9 cellular contexts compared by ENCODE assay signal in the genomic region with DNA sequence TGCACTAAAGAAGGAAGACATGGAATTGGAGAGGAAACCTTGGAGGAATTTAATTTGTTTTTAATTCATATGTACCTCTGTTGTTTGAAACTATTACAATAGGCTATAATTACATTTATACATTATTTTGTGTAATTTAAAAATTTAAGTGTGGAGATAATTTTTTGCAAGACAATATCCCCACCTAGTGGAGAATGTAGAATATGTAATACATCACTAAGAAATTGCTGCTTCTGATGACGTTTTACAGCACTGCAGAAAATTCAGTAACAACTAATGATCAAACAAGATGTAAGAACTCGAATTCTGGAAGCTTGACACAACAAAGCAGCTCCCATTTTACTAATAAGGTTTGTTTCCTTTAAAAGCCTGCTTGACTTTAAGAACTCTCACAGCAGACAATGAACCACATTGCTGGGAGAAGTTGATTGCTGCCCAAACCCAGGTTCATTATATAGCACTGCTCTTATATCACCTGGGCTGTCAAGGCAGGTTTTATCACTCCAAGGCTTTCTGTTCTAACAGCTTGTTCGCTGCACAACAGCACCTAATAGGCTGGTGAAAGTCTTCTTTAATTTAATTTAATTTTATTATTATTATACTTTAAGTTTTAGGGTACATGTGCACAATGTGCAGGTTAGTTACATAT. TPM values are rescaled to one million over a fixed set of nuclear protein-coding genes. Genes with fewer than 3 reads are reported as not detected.
DNase-seq lines count a peak whose midpoint lies in the region; ATAC-seq and TF ChIP-seq lines count a peak whose summit lies in the region.
"Had no signal": no experiment of that assay in that cellular context is flagged by ENCODE, and none has a peak within 500 bp of the region (broad histone marks: within the 10 kb centered on the region; RNA-seq: fewer than 3 reads in every experiment).

No MANE protein-coding gene starts in this region.

- no peak overlapping the region for H4K91ac ChIP-seq in mesenchymal stem cell (ENCODE audit: low read length)

- 7% methylated on average over 2 of the region's 3 CpGs for WGBS in mesenchymal stem cell

- no peak overlapping the region for H3K23ac ChIP-seq in mesenchymal stem cell (ENCODE audit: low read length in 2 of 2)

- no peak overlapping the region for H3K4me3 Mint-ChIP-seq in chondrocyte (ENCODE audit: unreplicated experiment)

- H2BK5ac ChIP-seq in mesenchymal stem cell (ENCODE audit: low read depth, low read length, poor library complexity, severe bottlenecking): no peak overlapping the region

- peaks cover 2% of the 10 kb centered on the region for H3K79me1 ChIP-seq in mesenchymal stem cell (replicated peaks; ENCODE audit: low read length, poor library complexity, severe bottlenecking)

- TF ChIP-seq CTCF in A673 (conservative IDR thresholded peaks at IDR 0.05; ENCODE audit: low read depth, low read length) (peak; percentile 67), GM10248 (IDR thresholded peaks at IDR 0.05; ENCODE audit: control extremely low read depth, extremely low read depth, low read depth, missing control alignments) (peak; percentile 47), chondrocyte (IDR thresholded peaks at IDR 0.05) (peak; percentile 93)

- H3K36me3 ChIP-seq in A673 (ENCODE audit: insufficient read depth, low read length, poor library complexity, severe bottlenecking): no peaks in the 10 kb centered on the region
- no peaks in the 10 kb centered on the region for H3K36me3 ChIP-seq in mesenchymal stem cell (ENCODE audit: control insufficient read depth in 1 of 2, insufficient read depth in 2 of 2, low read depth in 1 of 2, low read length in 2 of 2)
- H3K36me3 ChIP-seq: HAP-1 had no signal

- peaks cover 10% of the 10 kb centered on the region for H3K4me1 Mint-ChIP-seq in chondrocyte (ENCODE audit: low read depth)

- H3K27ac Mint-ChIP-seq in chondrocyte (ENCODE audit: unreplicated experiment): no peak overlapping the region

- DNase-seq in A673 (ENCODE audit: low spot score) (peak; percentile 63), GM10248 (ENCODE audit: extremely low spot score) (peak; percentile 36), NCI-H526 treated with DMSO at 0.1 percent for 48 hours (lab: John Stamatoyannopoulos, UW) (peak; percentile 1), chondrocyte (ENCODE audit: low spot score) (no peak), mesenchymal stem cell (peak; percentile 67), mesenteric fat pad (ENCODE audit: low spot score) (no peak)

- H3K9me3 ChIP-seq in A673 (ENCODE audit: low read depth, low read length, poor library complexity, severe bottlenecking): no peaks in the 10 kb centered on the region
- H3K9me3 ChIP-seq in mesenchymal stem cell (ENCODE audit: control insufficient read depth, low read length): no peaks in the 10 kb centered on the region
- H3K9me3 ChIP-seq: HAP-1 had no signal

- no peak overlapping the region for H3K4ac ChIP-seq in mesenchymal stem cell (ENCODE audit: low read depth in 1 of 2, low read length in 2 of 2)

- H3K27me3 Mint-ChIP-seq in chondrocyte (ENCODE audit: low read depth): no peaks in the 10 kb centered on the region

- H3K36me3 Mint-ChIP-seq in chondrocyte (ENCODE audit: low read depth): peaks cover 2% of the 10 kb centered on the region

- H3K9ac ChIP-seq in mesenchymal stem cell (ENCODE audit: low read length): no peak overlapping the region

- POLR2A ChIA-PET in A673 (lab: Charles Lee; ENCODE audit: low non-redundant PET): no interaction called here
- POLR2A ChIA-PET in GM10248 (lab: Yijun Ruan, JAX): no interaction called here

- no peak overlapping the region for H3K18ac ChIP-seq in mesenchymal stem cell (ENCODE audit: low read depth in 1 of 2, low read length in 2 of 2)

- H3K9me3 Mint-ChIP-seq in chondrocyte (ENCODE audit: low read depth): no peaks in the 10 kb centered on the region

- H3K27ac ChIP-seq in A673 (ENCODE audit: low read depth, low read length, poor library complexity, severe bottlenecking) (no peak overlapping the region), mesenchymal stem cell (ENCODE audit: low read length, poor library complexity, severe bottlenecking) (no peak overlapping the region)

- no peak overlapping the region for H3K4me3 ChIP-seq in A673 (ENCODE audit: low read depth, low read length, poor library complexity, severe bottlenecking)
- no peak overlapping the region for H3K4me3 ChIP-seq in mesenchymal stem cell (ENCODE audit: insufficient read depth in 1 of 2, low read depth in 1 of 2, low read length in 2 of 2)
- H3K4me3 ChIP-seq: HAP-1 had no signal

- CTCF ChIA-PET in A673 (lab: Charles Lee) (no interaction called here), GM10248 (lab: Yijun Ruan, JAX) (interaction anchor here (0.7 to 3.7 kb wide), 19 partner anchors 10 to 868 kb away, joined by 3 to 27 read pairs (median 7); no protein-coding TSS in a partner anchor)

- H2AK5ac ChIP-seq in mesenchymal stem cell (ENCODE audit: low read length, severe bottlenecking): no peak overlapping the region

- H3K14ac ChIP-seq in mesenchymal stem cell (ENCODE audit: low read length in 2 of 2): no peak overlapping the region

- H2BK15ac ChIP-seq in mesenchymal stem cell (ENCODE audit: low read depth, poor library complexity, severe bottlenecking): no peak overlapping the region

- H3K4me1 ChIP-seq in A673 (ENCODE audit: insufficient read depth, low read length, poor library complexity, severe bottlenecking) (no peaks in the 10 kb centered on the region), mesenchymal stem cell (ENCODE audit: control insufficient read depth, insufficient read depth, low read depth, low read length) (no peaks in the 10 kb centered on the region)
- H3K4me1 ChIP-seq: HAP-1 had no signal

- H4K8ac ChIP-seq in mesenchymal stem cell (ENCODE audit: low read length): no peak overlapping the region

- intact Hi-C loops in A673 (cut with micrococcal nuclease; ENCODE audit: unreplicated experiment): loop anchor here (1.0 to 5.0 kb wide), 2 partner anchors 315 to 567 kb away; a partner anchor contains a TSS

- ATAC-seq in HG03565 (IDR thresholded peaks at IDR 0.05; ENCODE audit: unreplicated experiment) (no peak), HG03095 (IDR thresholded peaks at IDR 0.05; ENCODE audit: unreplicated experiment) (no peak)

- no peak overlapping the region for H3K4me2 ChIP-seq in mesenchymal stem cell (ENCODE audit: low read length, poor library complexity, severe bottlenecking)

- H2BK12ac ChIP-seq in mesenchymal stem cell (ENCODE audit: low read length in 2 of 2): no peak overlapping the region

- no peak overlapping the region for H2BK120ac ChIP-seq in mesenchymal stem cell (ENCODE audit: low read depth, low read length)

- BruUV-seq in A673 (replicated peaks; lab: Mats Ljungman, UMichigan): no TSS peak

- no peak overlapping the region for H2AFZ ChIP-seq in mesenchymal stem cell (ENCODE audit: low read depth, low read length)

- H3K27me3 ChIP-seq in A673 (replicated peaks; ENCODE audit: insufficient read depth, low read depth, low read length, poor library complexity) (no peaks in the 10 kb centered on the region), mesenchymal stem cell (ENCODE audit: control insufficient read depth in 1 of 2, insufficient read depth in 1 of 2, low read length in 2 of 2) (no peaks in the 10 kb centered on the region)

RNA-seq across cellular contexts. Expression of a gene that starts 53.4 kb away (rescaled TPM):
- total RNA-seq in A673 (2021) (35.1 and 39.7 TPM in 2 replicates), chondrocyte (23.6 to 68.0 TPM (median 28.4 TPM) in 3 replicates), mesenteric fat pad (38.0 TPM)
- polyA plus RNA-seq in mesenchymal stem cell (2013, experiment 1 of 2): 5.1 TPM
- 4.3 TPM for polyA plus RNA-seq in mesenchymal stem cell (2013, experiment 2 of 2)

Comparison
In these comparisons a context has a peak if more than half of its experiments do, and no peak if none do; other contexts are left out.
1. DNase-seq: peak in A673 (single experiment), GM10248 (single experiment), NCI-H526 treated with DMSO at 0.1 percent for 48 hours (single experiment) and mesenchymal stem cell (single experiment); none in chondrocyte (single experiment) and mesenteric fat pad (single experiment).
2. Peak in every context shown above with its lines, with median percentiles within 50 percentile points of each other: CTCF ChIP-seq.